Comparison of ENCODE assay signal across 26 cellular contexts in genomic region chr10:1190791-1191490, GRCh38.
"Had no signal": no experiment of that assay in that cellular context is flagged by ENCODE, and none has a peak within 500 bp of the region (broad histone marks: within the 10 kb centered on the region; RNA-seq: fewer than 3 reads in every experiment).

No MANE protein-coding gene starts in this region.

- H3K36me3 ChIP-seq: gastrocnemius medialis, pancreas, thoracic aorta, uterus had no signal

- DNase-seq: activated CD4-positive, alpha-beta memory T cell treated with anti-CD3 and anti-CD28 coated beads, Interleukin-2, amount 10 ng/mL, durations not matched to agents 7 days and 5 days; activated CD4-positive, alpha-beta T cell treated with anti-CD3 and anti-CD28 coated beads for 1 hour; activated CD4-positive, alpha-beta T cell treated with anti-CD3 and anti-CD28 coated beads, Interleukin-2, amount 10 ng/mL, durations not matched to agents 7 days and 5 days; activated CD8-positive, alpha-beta memory T cell treated with anti-CD3 and anti-CD28 coated beads, Interleukin-2, amount 50 U/mL, for 48 hours; activated naive CD8-positive, alpha-beta T cell treated with anti-CD3 and anti-CD28 coated beads, Interleukin-2, amount 50 U/mL, for 24 hours; activated T-cell treated with anti-CD3 and anti-CD28 coated beads, Interleukin-2, amount 50 U/mL, for 24 hours; anterior cingulate cortex; body of pancreas; dermis blood vessel endothelial cell; effector CD8-positive, alpha-beta T cell; gastrocnemius medialis; islet precursor cell; left cardiac atrium; left ventricle myocardium superior; midbrain; naive thymus-derived CD4-positive, alpha-beta T cell; nucleus accumbens; stimulated activated naive CD4-positive, alpha-beta T cell; T-helper 2 cell; trophoblast cell; uterus had no signal

- H3K27ac ChIP-seq: gastrocnemius medialis, hepatocyte, pancreas, psoas muscle, thoracic aorta, uterus had no signal

- ATAC-seq: activated naive CD8-positive, alpha-beta T cell treated with anti-CD3 and anti-CD28 coated beads, Interleukin-2, amount 50 U/mL, for 24 hours; body of pancreas; gastrocnemius medialis; left cardiac atrium; left ventricle myocardium superior; naive thymus-derived CD4-positive, alpha-beta T cell; pancreas; psoas muscle; WTC11 had no signal

- H3K27me3 ChIP-seq: body of pancreas, hepatocyte, pancreas, uterus had no signal

- H3K4me1 ChIP-seq: gastrocnemius medialis, pancreas, psoas muscle, uterus had no signal

- H3K9me3 ChIP-seq: body of pancreas, gastrocnemius medialis, pancreas, psoas muscle, thoracic aorta, uterus had no signal

- H3K4me3 ChIP-seq: body of pancreas, gastrocnemius medialis, hepatocyte, pancreas, psoas muscle, thoracic aorta, uterus had no signal
